In the genomic region with DNA sequence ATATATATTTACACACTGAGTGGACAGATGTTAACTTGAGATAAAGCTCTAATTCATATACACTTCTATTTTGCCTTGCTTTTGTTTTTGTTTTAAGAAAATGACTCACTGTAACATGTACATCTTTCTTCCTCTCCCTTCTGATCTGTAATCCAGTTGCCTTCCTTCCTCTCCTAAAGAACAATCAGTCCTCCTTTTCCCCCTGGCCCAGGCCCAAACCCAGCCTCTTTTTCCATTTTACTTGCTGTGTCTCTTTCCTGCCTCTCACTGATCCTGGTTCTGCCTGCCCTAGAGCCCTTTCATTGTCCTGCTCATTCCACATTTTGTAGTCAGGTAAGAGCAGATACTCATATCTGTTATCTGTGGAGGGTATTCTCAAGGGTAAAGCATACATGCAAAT, we compare ENCODE assay signal across 13 cellular contexts. TPM values are rescaled to one million over a fixed set of nuclear protein-coding genes. Genes with fewer than 3 reads are reported as not detected.
A peak's percentile ranks its signal among the peaks of the same experiment; 100 is the strongest.
DNase-seq lines count a peak whose midpoint lies in the region; ATAC-seq and TF ChIP-seq lines count a peak whose summit lies in the region.
"Had no signal": no experiment of that assay in that cellular context is flagged by ENCODE, and none has a peak within 500 bp of the region (broad histone marks: within the 10 kb centered on the region; RNA-seq: fewer than 3 reads in every experiment).

No MANE protein-coding gene starts in this region.

- H2BK5ac ChIP-seq in mesendoderm (ENCODE audit: low read length), result no peak overlapping the region

- TF ChIP-seq EP300 in sigmoid colon (IDR thresholded peaks at IDR 0.05), result no peak

- no peak overlapping the region for H3K4me3 ChIP-seq in body of pancreas
- H3K4me3 ChIP-seq in sigmoid colon, result no peak overlapping the region
- no peak overlapping the region for H3K4me3 ChIP-seq in mesendoderm (ENCODE audit: low read length)
- H3K4me3 ChIP-seq in Peyer's patch, result no peak overlapping the region
- H3K4me3 ChIP-seq: smooth muscle cell had no signal

- TF ChIP-seq CTCF in body of pancreas (IDR thresholded peaks at IDR 0.05) (no peak), sigmoid colon (IDR thresholded peaks at IDR 0.05) (no peak), GM20000 (IDR thresholded peaks at IDR 0.05; ENCODE audit: extremely low read depth, missing control alignments) (no peak), Peyer's patch (IDR thresholded peaks at IDR 0.05) (no peak)

- H3K27ac ChIP-seq in body of pancreas, result no peak overlapping the region
- peak overlapping the region; percentile 30 to 54 (median 52) for H3K27ac ChIP-seq in sigmoid colon
- H3K27ac ChIP-seq in mesendoderm (ENCODE audit: low read depth, low read length), result no peak overlapping the region
- peak overlapping the region in 2 of 4 donors; percentile 14 to 40 for H3K27ac ChIP-seq in Peyer's patch

- H3K4me1 ChIP-seq in body of pancreas, result no peaks in the 10 kb centered on the region
- H3K4me1 ChIP-seq in sigmoid colon, result peaks cover 0 to 47% (median 35%) of the 10 kb centered on the region in 4 donors
- H3K4me1 ChIP-seq in mesendoderm (ENCODE audit: control insufficient read depth, low read depth, low read length), result no peaks in the 10 kb centered on the region
- H3K4me1 ChIP-seq in Peyer's patch, result no peaks in the 10 kb centered on the region

- H3K4me2 ChIP-seq in mesendoderm (ENCODE audit: low read length), result no peak overlapping the region
- H3K4me2 ChIP-seq: smooth muscle cell had no signal

- no peak overlapping the region for H4K8ac ChIP-seq in mesendoderm (ENCODE audit: low read depth, low read length)

- no peak overlapping the region for H2BK15ac ChIP-seq in mesendoderm (replicated peaks; ENCODE audit: low read depth)

- H3K27me3 ChIP-seq in body of pancreas (no peaks in the 10 kb centered on the region), sigmoid colon (no peaks in the 10 kb centered on the region), mesendoderm (ENCODE audit: insufficient read depth, low read length, poor library complexity) (no peaks in the 10 kb centered on the region), Peyer's patch (no peaks in the 10 kb centered on the region)

- peak; percentile 24 for ATAC-seq in body of pancreas

- no peaks in the 10 kb centered on the region for H3K79me1 ChIP-seq in mesendoderm (ENCODE audit: low read length)

- TF ChIP-seq POLR2A in body of pancreas (IDR thresholded peaks at IDR 0.05) (no peak), sigmoid colon (IDR thresholded peaks at IDR 0.05) (no peak), Peyer's patch (IDR thresholded peaks at IDR 0.05) (no peak)

- DNase-seq in HCEC 1CT (peak; percentile 56), body of pancreas (peak in 3 of 4 donors; percentile 17 to 30 (median 18)), cardiac septum (ENCODE audit: low spot score) (peak; percentile 88), sigmoid colon (peak; percentile 85), NCI-H2196 (lab: John Stamatoyannopoulos, UW; ENCODE audit: unreplicated experiment) (no peak), mesendoderm (no peak), GM20000 (ENCODE audit: low spot score) (no peak), Peyer's patch (no peak)
- DNase-seq: activated T-cell treated with anti-CD3 and anti-CD28 coated beads for 4 hours, caudate nucleus, GF-D8, NCI-H2029 had no signal

- no peak overlapping the region for H4K5ac ChIP-seq in mesendoderm (ENCODE audit: low read length)

- intact Hi-C loops in body of pancreas (cut with DNase I) (no loop called here), cardiac septum (cut with DNase I) (no loop called here), sigmoid colon (cut with DNase I) (loop anchor here (5.0 kb wide), 1 partner anchor 232 kb away; the partner anchor contains the start of gene FRY)

- H3K56ac ChIP-seq in mesendoderm (ENCODE audit: low read length), result no peak overlapping the region

- no peak overlapping the region for H3K9ac ChIP-seq in mesendoderm (ENCODE audit: low read length)

- H3K36me3 ChIP-seq in body of pancreas (replicated peaks in 1 of 2; ENCODE audit: insufficient read depth in 1 of 2, low read depth in 2 of 2) (peaks cover 3 to 8% of the 10 kb centered on the region in 2 donors), sigmoid colon (peaks cover 0 to 59% (median 13%) of the 10 kb centered on the region in 4 donors), mesendoderm (ENCODE audit: control insufficient read depth, insufficient read depth, low read length) (no peaks in the 10 kb centered on the region), Peyer's patch (no peaks in the 10 kb centered on the region)

- no peaks in the 10 kb centered on the region for H3K79me2 ChIP-seq in mesendoderm (ENCODE audit: control insufficient read depth, insufficient read depth, low read length)

- no peak overlapping the region for H2AK5ac ChIP-seq in mesendoderm (ENCODE audit: low read length)

- no peak overlapping the region for H3K23ac ChIP-seq in mesendoderm (ENCODE audit: low read length)

- H3K9me3 ChIP-seq in body of pancreas (no peaks in the 10 kb centered on the region), sigmoid colon (no peaks in the 10 kb centered on the region), Peyer's patch (no peaks in the 10 kb centered on the region)

- no peak overlapping the region for H2BK120ac ChIP-seq in mesendoderm (ENCODE audit: low read depth, low read length)

- H3K18ac ChIP-seq in mesendoderm (ENCODE audit: low read length), result no peak overlapping the region

- H3K4ac ChIP-seq in mesendoderm (ENCODE audit: low read depth, low read length), result no peak overlapping the region

RNA-seq across cellular contexts. Expression of gene ZAR1L, which starts 50.8 kb away (rescaled TPM):
- total RNA-seq in body of pancreas (not detected), cardiac septum (not detected), sigmoid colon (not detected), Peyer's patch (not detected)
- not detected for polyA plus RNA-seq in sigmoid colon
- 0.04 TPM for polyA plus RNA-seq in mesendoderm (2013, experiment 1 of 2)
- polyA plus RNA-seq in mesendoderm (2013, experiment 2 of 2), result 0.03 TPM
- total RNA-seq: smooth muscle cell had no signal
- polyA plus RNA-seq: smooth muscle cell had no signal

RNA-seq across cellular contexts. Expression of gene BRCA2, which starts 50.9 kb away (rescaled TPM):
- total RNA-seq in body of pancreas (1 to 10 TPM in 1 of 2 donors, under 1 TPM in 1; 0.66 to 1.0 TPM), cardiac septum (1.3 TPM), sigmoid colon (1 to 10 TPM in 1 of 4 donors, under 1 TPM in 3; 0.49 to 1.1 (median 0.63) TPM), Peyer's patch (10 to 100 TPM in 1 of 4 donors, 1 to 10 TPM in 3; 1.7 to 12.4 (median 2.7) TPM)
- polyA plus RNA-seq in sigmoid colon, result 1 to 10 TPM in 1 of 3 donors, under 1 TPM in 1, not detected in 1; 0.23 to 2.4 TPM
- polyA plus RNA-seq in mesendoderm (2013, experiment 1 of 2), result 9.9 TPM
- 9.0 TPM for polyA plus RNA-seq in mesendoderm (2013, experiment 2 of 2)

Comparison
In these comparisons a context has a peak if more than half of its experiments do, and no peak if none do; other contexts are left out.
1. DNase-seq: peak in HCEC 1CT (single experiment), body of pancreas (3 of 4), cardiac septum (single experiment) and sigmoid colon (single experiment); none in NCI-H2196 (single experiment), mesendoderm (single experiment), GM20000 (single experiment) and Peyer's patch (0 of 3).
2. H3K27ac ChIP-seq: peak in sigmoid colon (4 of 4); none in body of pancreas (0 of 4) and mesendoderm (single experiment).